In the genomic region with DNA sequence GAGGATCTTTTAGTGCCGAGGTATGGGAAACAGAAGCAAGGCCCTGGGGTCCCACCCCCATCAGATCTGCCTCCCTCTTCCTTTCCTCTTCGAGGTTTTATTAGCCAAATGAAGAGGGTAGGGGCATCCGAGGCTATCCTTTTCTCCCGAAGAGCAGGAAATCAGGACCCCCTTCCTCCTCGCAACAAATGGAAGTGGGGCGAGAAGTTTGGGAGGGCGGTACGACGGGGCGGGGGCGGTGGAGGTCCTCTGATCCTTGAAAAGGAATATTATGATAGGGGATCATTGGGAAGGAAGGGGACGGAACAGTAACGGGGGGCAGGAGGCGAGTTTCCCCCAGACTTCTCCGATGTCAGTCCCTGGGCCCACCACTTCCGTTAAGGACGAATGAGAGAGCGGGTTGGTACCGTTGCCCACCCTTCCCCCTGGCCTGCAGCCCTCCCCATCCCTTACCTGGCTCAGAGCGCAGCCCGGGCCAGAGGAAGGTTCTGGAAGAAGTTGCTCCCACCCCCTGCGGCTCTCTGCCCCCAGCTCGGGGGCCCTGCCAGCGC, we compare ENCODE assay signal across 8 cellular contexts. TPM values are rescaled to one million over a fixed set of nuclear protein-coding genes. Genes with fewer than 3 reads are reported as not detected.
DNase-seq lines count a peak whose midpoint lies in the region; ATAC-seq and TF ChIP-seq lines count a peak whose summit lies in the region.

No MANE protein-coding gene starts in this region.

- no peaks in the 10 kb centered on the region for H3K36me3 Mint-ChIP-seq in IgD-negative memory B cell
- peaks cover 5% of the 10 kb centered on the region for H3K36me3 Mint-ChIP-seq in neural progenitor cell

- peaks cover 61% of the 10 kb centered on the region for H3F3A ChIP-seq in neural progenitor cell (ENCODE audit: low read depth)

- H3K4me2 ChIP-seq in BLaER1 treated with 17β-estradiol and CSF1 and Interleukin-3, amounts not matched to agents 10 nM and 100 nM, result peak overlapping the region; percentile 95 to 99 (median 98)
- peak overlapping the region; percentile 83 for H3K4me2 ChIP-seq in neural progenitor cell

- H3K27ac Mint-ChIP-seq in IgD-negative memory B cell (peak overlapping the region; percentile 92 to 98 (median 96)), neural progenitor cell (peak overlapping the region; percentile 66)

- no peaks in the 10 kb centered on the region for H3K79me2 ChIP-seq in neural progenitor cell (ENCODE audit: low read depth)

- TF ChIP-seq CTCF in coronary artery (IDR thresholded peaks at IDR 0.05) (no peak), neural progenitor cell (IDR thresholded peaks at IDR 0.05) (no peak)

- peak overlapping the region in 2 of 11 experiments; percentile 58 to 60; a peak in 2 of 22 replicates for H3K9ac ChIP-seq in BLaER1 treated with 17β-estradiol and CSF1 and Interleukin-3, amounts not matched to agents 10 nM and 100 nM
- H3K9ac ChIP-seq in neural progenitor cell, result no peak overlapping the region

- H3K4me1 Mint-ChIP-seq in IgD-negative memory B cell (peaks cover 23 to 32% (median 27%) of the 10 kb centered on the region in 3 donors), neural progenitor cell (peaks cover 69% of the 10 kb centered on the region)

- H3K27me3 ChIP-seq in BLaER1 treated with 17β-estradiol and CSF1 and Interleukin-3, amounts not matched to agents 10 nM and 100 nM, result peaks cover 29 to 60% (median 39%) of the 10 kb centered on the region in 11 experiments
- peaks cover 81% of the 10 kb centered on the region for H3K27me3 ChIP-seq in neural progenitor cell

- H3K4me3 Mint-ChIP-seq in IgD-negative memory B cell (peak overlapping the region; percentile 70 to 93 (median 92)), neural progenitor cell (peak overlapping the region; percentile 85)

- H3K27ac ChIP-seq in BLaER1 treated with 17β-estradiol and CSF1 and Interleukin-3, amounts not matched to agents 10 nM and 100 nM, result peak overlapping the region in 1 of 11 experiments; percentile 46; a peak in 1 of 22 replicates
- no peak overlapping the region for H3K27ac ChIP-seq in coronary artery
- no peak overlapping the region for H3K27ac ChIP-seq in neural progenitor cell

- no peaks in the 10 kb centered on the region for H3K9me3 Mint-ChIP-seq in IgD-negative memory B cell
- no peaks in the 10 kb centered on the region for H3K9me3 Mint-ChIP-seq in neural progenitor cell

- peak overlapping the region; percentile 52 to 71 (median 58); a peak in 18 of 20 replicates for H3K4me3 ChIP-seq in BLaER1 treated with 17β-estradiol and CSF1 and Interleukin-3, amounts not matched to agents 10 nM and 100 nM
- H3K4me3 ChIP-seq in coronary artery (peak overlapping the region; percentile 76), neural progenitor cell (peak overlapping the region; percentile 47)

- H3K27me3 Mint-ChIP-seq in IgD-negative memory B cell, result peaks cover 21% of the 10 kb centered on the region
- H3K27me3 Mint-ChIP-seq in neural progenitor cell (ENCODE audit: insufficient read depth, low read depth), result peaks cover 11% of the 10 kb centered on the region

- H3K9me3 ChIP-seq in BLaER1 treated with 17β-estradiol and CSF1 and Interleukin-3, amounts not matched to agents 10 nM and 100 nM (replicated peaks in 1 of 11), result no peaks in the 10 kb centered on the region
- H3K9me3 ChIP-seq in neural progenitor cell (ENCODE audit: low read depth), result no peaks in the 10 kb centered on the region

- H2AFZ ChIP-seq in neural progenitor cell (replicated peaks), result no peak overlapping the region

- peaks cover 59 to 85% (median 81%) of the 10 kb centered on the region in 10 experiments for H3K4me1 ChIP-seq in BLaER1 treated with 17β-estradiol and CSF1 and Interleukin-3, amounts not matched to agents 10 nM and 100 nM
- H3K4me1 ChIP-seq in neural progenitor cell, result peaks cover 65% of the 10 kb centered on the region

- H4K20me1 ChIP-seq in BLaER1 treated with 17β-estradiol and CSF1 and Interleukin-3, amounts not matched to agents 10 nM and 100 nM, result no peaks in the 10 kb centered on the region
- H4K20me1 ChIP-seq in neural progenitor cell (ENCODE audit: low read depth), result peaks cover 19% of the 10 kb centered on the region

- ATAC-seq in GM18861 (IDR thresholded peaks at IDR 0.05; ENCODE audit: unreplicated experiment) (no peak), HG03025 (IDR thresholded peaks at IDR 0.05; ENCODE audit: low FRiP score, unreplicated experiment) (no peak), GM18873 (IDR thresholded peaks at IDR 0.05; ENCODE audit: low FRiP score, unreplicated experiment) (no peak)

- DNase-seq in coronary artery (ENCODE audit: low spot score) (no peak), neural progenitor cell (ENCODE audit: low spot score) (no peak), KG1 (lab: John Stamatoyannopoulos, UW) (no peak)

- no peaks in the 10 kb centered on the region for H3K36me3 ChIP-seq in BLaER1 treated with 17β-estradiol and CSF1 and Interleukin-3, amounts not matched to agents 10 nM and 100 nM
- H3K36me3 ChIP-seq in neural progenitor cell, result no peaks in the 10 kb centered on the region

RNA-seq across cellular contexts. Expression of gene FOXJ1, which starts 0.3 kb away (rescaled TPM):
- not detected for polyA plus RNA-seq in IgD-negative memory B cell
- total RNA-seq in neural progenitor cell (ENCODE audit: low replicate concordance), result 0.49 and 1.7 TPM in 2 replicates

RNA-seq across cellular contexts. Expression of gene EXOC7, which starts 37.1 kb away (rescaled TPM):
- 52.7 TPM for polyA plus RNA-seq in IgD-negative memory B cell
- total RNA-seq in neural progenitor cell (ENCODE audit: low replicate concordance), result 64.3 and 72.8 TPM in 2 replicates
